Comparison of ENCODE assay signal across 20 cellular contexts in genomic region chr22:49756656-49757055, GRCh38.
DNase-seq lines count a peak whose midpoint lies in the region; ATAC-seq and TF ChIP-seq lines count a peak whose summit lies in the region.
"Had no signal": no experiment of that assay in that cellular context is flagged by ENCODE, and none has a peak within 500 bp of the region (broad histone marks: within the 10 kb centered on the region; RNA-seq: fewer than 3 reads in every experiment).

No MANE protein-coding gene starts in this region.

- H3K4me3 ChIP-seq in RWPE2 (ENCODE audit: severe bottlenecking), result no peak overlapping the region
- H3K4me3 ChIP-seq in lower leg skin (ENCODE audit: low read depth, poor library complexity, severe bottlenecking), result no peak overlapping the region
- no peak overlapping the region for H3K4me3 ChIP-seq in stomach
- H3K4me3 ChIP-seq: A549; BLaER1 treated with 17β-estradiol and CSF1 and Interleukin-3, amounts not matched to agents 10 nM and 100 nM; GM23338; PC-9 had no signal

- intact Hi-C loops in lower leg skin (cut with DNase I; ENCODE audit: low total_unique reads), result no loop called here
- intact Hi-C loops in stomach (cut with DNase I; ENCODE audit: low total_unique reads), result no loop called here

- TF ChIP-seq CTCF in RWPE2 (IDR thresholded peaks at IDR 0.05; ENCODE audit: poor library complexity, severe bottlenecking) (no peak), lower leg skin (IDR thresholded peaks at IDR 0.05) (no peak), stomach (IDR thresholded peaks at IDR 0.05) (no peak)

- H3K9me3 ChIP-seq in RWPE2 (ENCODE audit: severe bottlenecking) (no peaks in the 10 kb centered on the region), stomach (no peaks in the 10 kb centered on the region)
- H3K9me3 ChIP-seq: A549, Caco-2 had no signal

- WGBS in lower leg skin, 2 donors, result 89 to 90% methylated on average over 6 of the region's 6 CpGs
- WGBS in stomach, 5 donors, result 76 to 88% (median 85%) methylated on average over 6 of the region's 6 CpGs

- H3K27me3 ChIP-seq in RWPE2 (ENCODE audit: insufficient read depth, poor library complexity, severe bottlenecking) (no peaks in the 10 kb centered on the region), stomach (peaks cover 0 to 48% (median 0%) of the 10 kb centered on the region in 3 donors)
- H3K27me3 ChIP-seq: BLaER1 treated with 17β-estradiol and CSF1 and Interleukin-3, amounts not matched to agents 10 nM and 100 nM had no signal

- DNase-seq in activated effector memory CD4-positive, alpha-beta T cell treated with anti-CD3 and anti-CD28 coated beads, Interleukin-2, amount 50 U/mL, for 16 hours, result peak; percentile 43
- no peak for DNase-seq in activated effector memory CD4-positive, alpha-beta T cell treated with Interleukin-2 at 50 U/mL for 16 hours
- DNase-seq in RWPE2 (ENCODE audit: low spot score) (peak; percentile 44), lower leg skin (ENCODE audit: low spot score in 2 of 2) (peak; percentile 8 to 37), stomach (peak; percentile 20), NCI-H1694 (lab: John Stamatoyannopoulos, UW) (no peak), HEK293T (ENCODE audit: extremely low spot score) (no peak), DMS 273 (lab: John Stamatoyannopoulos, UW; ENCODE audit: unreplicated experiment) (no peak)
- DNase-seq: DMS53, MV-4-11, NCI-H1417 treated with DMSO at 0.1 percent for 48 hours, NCI-H2029, NCI-H2171 treated with DMSO at 0.1 percent for 48 hours, NCI-H510A, NCI-H774, PC-9 had no signal

- H3K4me1 ChIP-seq in RWPE2 (ENCODE audit: insufficient read depth, poor library complexity, severe bottlenecking), result no peaks in the 10 kb centered on the region
- H3K4me1 ChIP-seq in stomach, result peaks cover 0 to 4% (median 0%) of the 10 kb centered on the region in 4 donors
- H3K4me1 ChIP-seq: A549, Caco-2 had no signal

- no peak for ATAC-seq in RWPE2 (ENCODE audit: low read depth)
- ATAC-seq: A549, GM23338 had no signal

- no peak overlapping the region for H3K27ac ChIP-seq in RWPE2 (ENCODE audit: poor library complexity, severe bottlenecking)
- H3K27ac ChIP-seq in stomach, result no peak overlapping the region
- H3K27ac ChIP-seq: A549; BLaER1 treated with 17β-estradiol and CSF1 and Interleukin-3, amounts not matched to agents 10 nM and 100 nM; PC-9 had no signal

- no peak for TF ChIP-seq EP300 in stomach (IDR thresholded peaks at IDR 0.05)

- POLR2A ChIA-PET in HEK293T (lab: Yijun Ruan, JAX), result no interaction called here

- H3K36me3 ChIP-seq in RWPE2 (ENCODE audit: low read depth), result no peaks in the 10 kb centered on the region
- no peaks in the 10 kb centered on the region for H3K36me3 ChIP-seq in stomach
- H3K36me3 ChIP-seq: BLaER1 treated with 17β-estradiol and CSF1 and Interleukin-3, amounts not matched to agents 10 nM and 100 nM had no signal

- CTCF ChIA-PET in HEK293T (lab: Yijun Ruan, JAX), result no interaction called here

- TF ChIP-seq POLR2A in lower leg skin (IDR thresholded peaks at IDR 0.05), result no peak
- no peak for TF ChIP-seq POLR2A in stomach (IDR thresholded peaks at IDR 0.05)

TF ChIP-seq in HEK293T, 16 proteins besides CTCF, POLR2A, EP300 and RAD21:
- TF ChIP-seq SP1 (IDR thresholded peaks at IDR 0.05) (no peak), FOXK2 (IDR thresholded peaks at IDR 0.05) (no peak)

Comparison
In these comparisons a context has a peak if more than half of its experiments do, and no peak if none do; other contexts are left out.
1. DNase-seq: peak in activated effector memory CD4-positive, alpha-beta T cell treated with anti-CD3 and anti-CD28 coated beads, Interleukin-2, amount 50 U/mL, for 16 hours (single experiment), RWPE2 (single experiment), lower leg skin (2 of 2) and stomach (single experiment); none in activated effector memory CD4-positive, alpha-beta T cell treated with Interleukin-2 at 50 U/mL for 16 hours (single experiment), NCI-H1694 (single experiment), HEK293T (single experiment) and DMS 273 (single experiment).